8 cellular contexts compared by ENCODE assay signal in genomic region chr13:102536196-102536595, GRCh38.
"Had no signal": no experiment of that assay in that cellular context is flagged by ENCODE, and none has a peak within 500 bp of the region (broad histone marks: within the 10 kb centered on the region; RNA-seq: fewer than 3 reads in every experiment).

No MANE protein-coding gene starts in this region.

- H3K4me3 ChIP-seq: GM12878 had no signal

- DNase-seq: GDM1, GF-D8 had no signal

- FAIRE-seq: G401.6, GM12878, GM12891, GM12892, GM18507, GM19239 had no signal

- ATAC-seq: GM12878 had no signal
